Comparison of ENCODE assay signal across 8 cellular contexts in genomic region chr17:42414782-42415409, GRCh38. TPM values are rescaled to one million over a fixed set of nuclear protein-coding genes. Genes with fewer than 3 reads are reported as not detected.
DNase-seq lines count a peak whose midpoint lies in the region; ATAC-seq lines count a peak whose summit lies in the region.

No MANE protein-coding gene starts in this region.

- H3K9ac ChIP-seq in GM23248: no peak overlapping the region
- no peak overlapping the region for H3K9ac ChIP-seq in mesendoderm (ENCODE audit: low read length)

- ATAC-seq in esophagus mucosa (peak; percentile 38), HG02884 (IDR thresholded peaks at IDR 0.05; ENCODE audit: unreplicated experiment) (no peak), GM19463 (IDR thresholded peaks at IDR 0.05; ENCODE audit: unreplicated experiment) (no peak)

- H3K4me3 Mint-ChIP-seq in activated CD4-positive, alpha-beta T cell treated with anti-CD3 and anti-CD28 coated beads, Interleukin-2, amount 10 ng/mL, durations not matched to agents 24 days and 14 days: peak overlapping the region; percentile 78

- peaks cover 100% of the 10 kb centered on the region for H3K79me2 ChIP-seq in GM23248 (ENCODE audit: insufficient read depth)
- no peaks in the 10 kb centered on the region for H3K79me2 ChIP-seq in mesendoderm (ENCODE audit: control insufficient read depth, insufficient read depth, low read length)

- intact Hi-C loops in activated CD4-positive, alpha-beta T cell treated with anti-CD3 and anti-CD28 coated beads, Interleukin-2, amount 10 ng/mL, durations not matched to agents 24 days and 14 days (cut with micrococcal nuclease): no loop called here

- H3K4me3 ChIP-seq in GM23248: peak overlapping the region; percentile 33
- H3K4me3 ChIP-seq in mesendoderm (ENCODE audit: low read length): no peak overlapping the region

- H3K36me3 ChIP-seq in GM23248 (ENCODE audit: low read depth) (peaks cover 23% of the 10 kb centered on the region), mesendoderm (ENCODE audit: control insufficient read depth, insufficient read depth, low read length) (no peaks in the 10 kb centered on the region)

- no peak overlapping the region for H4K5ac ChIP-seq in mesendoderm (ENCODE audit: low read length)

- H3K27ac ChIP-seq in GM23248 (peak overlapping the region; percentile 41), mesendoderm (ENCODE audit: low read depth, low read length) (no peak overlapping the region)

- peaks cover 66% of the 10 kb centered on the region; the same call in 1 of the 2 replicates for H4K20me1 ChIP-seq in GM23248 (ENCODE audit: insufficient read depth)

- no peak overlapping the region for H2AK5ac ChIP-seq in mesendoderm (ENCODE audit: low read length)

- in situ Hi-C loops in GM23248 (cut with MboI): no loop called here

- H3K27me3 ChIP-seq in GM23248 (replicated peaks; ENCODE audit: insufficient read depth) (no peaks in the 10 kb centered on the region), mesendoderm (ENCODE audit: insufficient read depth, low read length, poor library complexity) (no peaks in the 10 kb centered on the region)

- no peak overlapping the region for H3K56ac ChIP-seq in mesendoderm (ENCODE audit: low read length)

- no peaks in the 10 kb centered on the region for H3K79me1 ChIP-seq in mesendoderm (ENCODE audit: low read length)

- H4K8ac ChIP-seq in mesendoderm (ENCODE audit: low read depth, low read length): no peak overlapping the region

- H3K23ac ChIP-seq in mesendoderm (ENCODE audit: low read length): no peak overlapping the region

- H3K4ac ChIP-seq in mesendoderm (ENCODE audit: low read depth, low read length): no peak overlapping the region

- H2AFZ ChIP-seq in GM23248: no peak overlapping the region

- peaks cover 11% of the 10 kb centered on the region for H3K27me3 Mint-ChIP-seq in activated CD4-positive, alpha-beta T cell treated with anti-CD3 and anti-CD28 coated beads, Interleukin-2, amount 10 ng/mL, durations not matched to agents 24 days and 14 days

- H3K27ac Mint-ChIP-seq in activated CD4-positive, alpha-beta T cell treated with anti-CD3 and anti-CD28 coated beads, Interleukin-2, amount 10 ng/mL, durations not matched to agents 24 days and 14 days: peak overlapping the region; percentile 81

- no peaks in the 10 kb centered on the region for H3K36me3 Mint-ChIP-seq in activated CD4-positive, alpha-beta T cell treated with anti-CD3 and anti-CD28 coated beads, Interleukin-2, amount 10 ng/mL, durations not matched to agents 24 days and 14 days (ENCODE audit: low read depth)

- no peak overlapping the region for H2BK15ac ChIP-seq in mesendoderm (replicated peaks; ENCODE audit: low read depth)

- peaks cover 75% of the 10 kb centered on the region for H3K4me1 ChIP-seq in GM23248 (ENCODE audit: insufficient read depth)
- no peaks in the 10 kb centered on the region for H3K4me1 ChIP-seq in mesendoderm (ENCODE audit: control insufficient read depth, low read depth, low read length)

- no peaks in the 10 kb centered on the region for H3K9me3 Mint-ChIP-seq in activated CD4-positive, alpha-beta T cell treated with anti-CD3 and anti-CD28 coated beads, Interleukin-2, amount 10 ng/mL, durations not matched to agents 24 days and 14 days

- H3F3A ChIP-seq in GM23248 (ENCODE audit: insufficient read depth): peaks cover 71% of the 10 kb centered on the region

- DNase-seq in GM23248: no peak
- DNase-seq in activated CD4-positive, alpha-beta T cell treated with anti-CD3 and anti-CD28 coated beads, Interleukin-2, amount 10 ng/mL, durations not matched to agents 24 days and 14 days: peak; percentile 80
- peak; percentile 20 to 24 for DNase-seq in stimulated activated CD8-positive, alpha-beta memory T cell treated with anti-CD3 and anti-CD28 coated beads, Interleukin-4, amount 100 ng/mL, for 4 hours (ENCODE audit: low read depth in 2 of 2, low spot score in 1 of 2)
- DNase-seq in OCI-M2 (lab: John Stamatoyannopoulos, UW; ENCODE audit: unreplicated experiment): no peak
- DNase-seq in mesendoderm: no peak

- no peak overlapping the region for H3K18ac ChIP-seq in mesendoderm (ENCODE audit: low read length)

- WGBS in GM23248 (ENCODE audit: low coverage in 1 of 2, low lambda C conversion rate in 2 of 2, missing lambda C conversion rate in 2 of 2), 2 experiments: 76 to 99% methylated on average over 5 to 7 of the region's 7 CpGs
- no CpG with 5 or more reads among the region's 7 CpGs for WGBS in mesendoderm (ENCODE audit: extremely low coverage, insufficient coverage, low lambda C conversion rate)

- no peak overlapping the region for H2BK5ac ChIP-seq in mesendoderm (ENCODE audit: low read length)

- H2BK120ac ChIP-seq in mesendoderm (ENCODE audit: low read depth, low read length): no peak overlapping the region

- peak overlapping the region; percentile 58 for H3K4me2 ChIP-seq in GM23248 (ENCODE audit: unreplicated experiment)
- no peak overlapping the region for H3K4me2 ChIP-seq in mesendoderm (ENCODE audit: low read length)

- no peaks in the 10 kb centered on the region for H3K9me2 ChIP-seq in GM23248 (ENCODE audit: insufficient read depth)

- H3K9me3 ChIP-seq in GM23248 (ENCODE audit: low read depth): no peaks in the 10 kb centered on the region

- peaks cover 16% of the 10 kb centered on the region for H3K4me1 Mint-ChIP-seq in activated CD4-positive, alpha-beta T cell treated with anti-CD3 and anti-CD28 coated beads, Interleukin-2, amount 10 ng/mL, durations not matched to agents 24 days and 14 days

RNA-seq across cellular contexts. Expression of gene CAVIN1, which starts 8.2 kb away (rescaled TPM):
- 1,074 and 1,102 TPM in 2 replicates for total RNA-seq in GM23248 (2014; rRNA removed; shearing (Covaris generic))
- polyA plus RNA-seq in GM23248 (2016; fragmentation: Nextera tagmentation; extraction: Ambion mirVana): 666 and 686 TPM in 2 replicates
- total RNA-seq in activated CD4-positive, alpha-beta T cell treated with anti-CD3 and anti-CD28 coated beads, Interleukin-2, amount 10 ng/mL, durations not matched to agents 24 days and 14 days: 2.4 and 2.7 TPM in 2 replicates
- 67.0 TPM for total RNA-seq in esophagus mucosa
- 18.0 TPM for polyA plus RNA-seq in mesendoderm (2013, experiment 1 of 2)
- polyA plus RNA-seq in mesendoderm (2013, experiment 2 of 2): 19.6 TPM

RNA-seq across cellular contexts. Expression of gene STAT3, which starts 26.7 kb away (rescaled TPM):
- 79.4 and 84.1 TPM in 2 replicates for total RNA-seq in GM23248 (2014; rRNA removed; shearing (Covaris generic))
- 112 and 115 TPM in 2 replicates for polyA plus RNA-seq in GM23248 (2016; fragmentation: Nextera tagmentation; extraction: Ambion mirVana)
- 252 and 258 TPM in 2 replicates for total RNA-seq in activated CD4-positive, alpha-beta T cell treated with anti-CD3 and anti-CD28 coated beads, Interleukin-2, amount 10 ng/mL, durations not matched to agents 24 days and 14 days
- 191 TPM for total RNA-seq in esophagus mucosa
- 42.3 TPM for polyA plus RNA-seq in mesendoderm (2013, experiment 1 of 2)
- 41.8 TPM for polyA plus RNA-seq in mesendoderm (2013, experiment 2 of 2)

RNA-seq across cellular contexts. Expression of gene ATP6V0A1, which starts 43.8 kb away (rescaled TPM):
- total RNA-seq in GM23248 (2014; rRNA removed; shearing (Covaris generic)): 15.3 and 16.3 TPM in 2 replicates
- polyA plus RNA-seq in GM23248 (2016; fragmentation: Nextera tagmentation; extraction: Ambion mirVana): 21.6 and 26.0 TPM in 2 replicates
- total RNA-seq in activated CD4-positive, alpha-beta T cell treated with anti-CD3 and anti-CD28 coated beads, Interleukin-2, amount 10 ng/mL, durations not matched to agents 24 days and 14 days: 16.9 and 18.8 TPM in 2 replicates
- 40.1 TPM for total RNA-seq in esophagus mucosa
- polyA plus RNA-seq in mesendoderm (2013, experiment 1 of 2): 16.1 TPM
- 16.7 TPM for polyA plus RNA-seq in mesendoderm (2013, experiment 2 of 2)

Comparison
In these comparisons a context has a peak if more than half of its experiments do, and no peak if none do; other contexts are left out.
1. DNase-seq: peak in activated CD4-positive, alpha-beta T cell treated with anti-CD3 and anti-CD28 coated beads, Interleukin-2, amount 10 ng/mL, durations not matched to agents 24 days and 14 days (single experiment) and stimulated activated CD8-positive, alpha-beta memory T cell treated with anti-CD3 and anti-CD28 coated beads, Interleukin-4, amount 100 ng/mL, for 4 hours (2 of 2); none in GM23248 (single experiment), OCI-M2 (single experiment) and mesendoderm (single experiment).
2. RNA of gene CAVIN1, which starts 8.2 kb away (total RNA-seq): 1,074 to 1,102 TPM in GM23248 and 67.0 TPM in esophagus mucosa (single experiment); 2.4 to 2.7 TPM in activated CD4-positive, alpha-beta T cell treated with anti-CD3 and anti-CD28 coated beads, Interleukin-2, amount 10 ng/mL, durations not matched to agents 24 days and 14 days; every median in the first group is over 10 times any median in the second.